Comparison of ENCODE assay signal across 1 cellular context in the genomic region with DNA sequence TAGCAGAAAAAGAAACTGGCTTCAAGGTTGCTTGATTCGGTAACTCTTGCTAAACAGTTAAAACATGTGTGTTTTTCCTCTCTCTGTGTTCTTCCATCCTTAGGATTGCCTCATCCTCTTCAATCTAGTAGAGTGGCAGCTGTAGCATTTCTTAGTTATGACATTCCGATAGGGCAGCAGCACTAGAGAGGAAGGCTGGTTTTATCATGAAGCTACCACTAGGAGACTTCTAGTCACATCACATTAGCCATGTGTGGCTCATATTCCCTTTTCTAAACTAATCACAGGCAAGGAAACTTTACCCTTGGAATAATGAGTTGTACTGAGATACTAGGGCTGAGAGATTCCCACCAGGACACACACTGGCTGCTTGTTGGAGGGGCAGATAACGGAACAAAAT.
TF ChIP-seq lines count a peak whose summit lies in the region.

No MANE protein-coding gene starts in this region.

TF ChIP-seq in HepG2, 621 proteins besides CTCF, POLR2A, EP300 and RAD21 (continued from another document):
- TF ChIP-seq, protein P1, sequence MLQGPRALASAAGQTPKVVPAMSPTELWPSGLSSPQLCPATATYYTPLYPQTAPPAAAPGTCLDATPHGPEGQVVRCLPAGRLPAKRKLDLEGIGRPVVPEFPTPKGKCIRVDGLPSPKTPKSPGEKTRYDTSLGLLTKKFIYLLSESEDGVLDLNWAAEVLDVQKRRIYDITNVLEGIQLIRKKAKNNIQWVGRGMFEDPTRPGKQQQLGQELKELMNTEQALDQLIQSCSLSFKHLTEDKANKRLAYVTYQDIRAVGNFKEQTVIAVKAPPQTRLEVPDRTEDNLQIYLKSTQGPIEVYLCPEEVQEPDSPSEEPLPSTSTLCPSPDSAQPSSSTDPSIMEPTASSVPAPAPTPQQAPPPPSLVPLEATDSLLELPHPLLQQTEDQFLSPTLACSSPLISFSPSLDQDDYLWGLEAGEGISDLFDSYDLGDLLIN (CRISPR knock-in tag; IDR thresholded peaks at IDR 0.05; ENCODE audit: borderline replicate concordance) = no peak
- TF ChIP-seq SRF (IDR thresholded peaks at IDR 0.05; ENCODE audit: low read depth, low read length) (no peak), ZNF274 (CRISPR knock-in tag; IDR thresholded peaks at IDR 0.05) (no peak), HMG20B (CRISPR knock-in tag; conservative IDR thresholded peaks at IDR 0.05) (no peak), ZSCAN25 (CRISPR knock-in tag; IDR thresholded peaks at IDR 0.05) (no peak), MIXL1 (CRISPR knock-in tag; IDR thresholded peaks at IDR 0.05) (no peak)
- TF ChIP-seq, protein P2, sequence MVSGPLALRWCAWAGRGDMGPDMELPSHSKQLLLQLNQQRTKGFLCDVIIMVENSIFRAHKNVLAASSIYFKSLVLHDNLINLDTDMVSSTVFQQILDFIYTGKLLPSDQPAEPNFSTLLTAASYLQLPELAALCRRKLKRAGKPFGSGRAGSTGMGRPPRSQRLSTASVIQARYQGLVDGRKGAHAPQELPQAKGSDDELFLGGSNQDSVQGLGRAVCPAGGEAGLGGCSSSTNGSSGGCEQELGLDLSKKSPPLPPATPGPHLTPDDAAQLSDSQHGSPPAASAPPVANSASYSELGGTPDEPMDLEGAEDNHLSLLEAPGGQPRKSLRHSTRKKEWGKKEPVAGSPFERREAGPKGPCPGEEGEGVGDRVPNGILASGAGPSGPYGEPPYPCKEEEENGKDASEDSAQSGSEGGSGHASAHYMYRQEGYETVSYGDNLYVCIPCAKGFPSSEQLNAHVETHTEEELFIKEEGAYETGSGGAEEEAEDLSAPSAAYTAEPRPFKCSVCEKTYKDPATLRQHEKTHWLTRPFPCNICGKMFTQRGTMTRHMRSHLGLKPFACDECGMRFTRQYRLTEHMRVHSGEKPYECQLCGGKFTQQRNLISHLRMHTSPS (CRISPR knock-in tag; IDR thresholded peaks at IDR 0.05; ENCODE audit: low read depth) = no peak
